1 cellular context compared by ENCODE assay signal in the genomic region with DNA sequence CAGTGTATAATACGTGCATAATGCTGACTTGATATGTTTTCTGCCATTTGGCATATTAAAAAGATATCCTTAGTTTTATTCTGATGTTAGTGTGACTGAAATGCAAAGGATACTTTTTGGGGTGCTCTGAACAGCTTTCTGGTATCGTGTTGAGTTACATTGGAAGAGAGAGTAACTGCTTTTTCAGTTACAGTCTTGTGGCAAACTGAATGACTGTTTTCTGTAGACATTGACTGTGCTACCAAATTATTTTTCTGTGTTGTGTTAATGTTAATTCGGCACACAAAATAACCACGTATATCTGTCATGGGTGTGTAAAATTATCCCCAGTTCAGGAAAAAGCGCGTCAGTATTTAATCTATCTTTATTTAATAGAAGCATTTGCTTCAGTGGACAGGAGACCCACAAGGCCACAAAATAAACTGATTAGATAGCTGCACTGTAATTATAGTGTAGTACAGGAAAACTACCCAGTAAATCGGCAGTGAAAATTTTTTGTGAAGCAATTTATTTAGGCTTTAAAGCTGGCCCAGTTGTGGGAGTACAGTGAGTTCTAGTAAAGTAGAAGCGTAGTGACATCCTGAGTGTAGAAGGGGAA.
TF ChIP-seq lines count a peak whose summit lies in the region.

No MANE protein-coding gene starts in this region.

TF ChIP-seq in HEK293, 187 proteins besides CTCF, POLR2A, EP300 and RAD21 (continued from another document):
- TF ChIP-seq, protein P1, sequence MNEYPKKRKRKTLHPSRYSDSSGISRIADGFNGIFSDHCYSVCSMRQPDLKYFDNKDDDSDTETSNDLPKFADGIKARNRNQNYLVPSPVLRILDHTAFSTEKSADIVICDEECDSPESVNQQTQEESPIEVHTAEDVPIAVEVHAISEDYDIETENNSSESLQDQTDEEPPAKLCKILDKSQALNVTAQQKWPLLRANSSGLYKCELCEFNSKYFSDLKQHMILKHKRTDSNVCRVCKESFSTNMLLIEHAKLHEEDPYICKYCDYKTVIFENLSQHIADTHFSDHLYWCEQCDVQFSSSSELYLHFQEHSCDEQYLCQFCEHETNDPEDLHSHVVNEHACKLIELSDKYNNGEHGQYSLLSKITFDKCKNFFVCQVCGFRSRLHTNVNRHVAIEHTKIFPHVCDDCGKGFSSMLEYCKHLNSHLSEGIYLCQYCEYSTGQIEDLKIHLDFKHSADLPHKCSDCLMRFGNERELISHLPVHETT (tag by site-specific recombination; IDR thresholded peaks at IDR 0.05) = no peak
- TF ChIP-seq SP7 (tag by site-specific recombination; IDR thresholded peaks at IDR 0.05) = peak; percentile 89
- TF ChIP-seq ZNF221 (tag by site-specific recombination; IDR thresholded peaks at IDR 0.05; ENCODE audit: borderline replicate concordance) = no peak
- no peak for TF ChIP-seq ZNF23 (tag by site-specific recombination; IDR thresholded peaks at IDR 0.05; ENCODE audit: borderline replicate concordance)
- no peak for TF ChIP-seq GLIS1 (tag by site-specific recombination; IDR thresholded peaks at IDR 0.05)
- TF ChIP-seq, protein P2, sequence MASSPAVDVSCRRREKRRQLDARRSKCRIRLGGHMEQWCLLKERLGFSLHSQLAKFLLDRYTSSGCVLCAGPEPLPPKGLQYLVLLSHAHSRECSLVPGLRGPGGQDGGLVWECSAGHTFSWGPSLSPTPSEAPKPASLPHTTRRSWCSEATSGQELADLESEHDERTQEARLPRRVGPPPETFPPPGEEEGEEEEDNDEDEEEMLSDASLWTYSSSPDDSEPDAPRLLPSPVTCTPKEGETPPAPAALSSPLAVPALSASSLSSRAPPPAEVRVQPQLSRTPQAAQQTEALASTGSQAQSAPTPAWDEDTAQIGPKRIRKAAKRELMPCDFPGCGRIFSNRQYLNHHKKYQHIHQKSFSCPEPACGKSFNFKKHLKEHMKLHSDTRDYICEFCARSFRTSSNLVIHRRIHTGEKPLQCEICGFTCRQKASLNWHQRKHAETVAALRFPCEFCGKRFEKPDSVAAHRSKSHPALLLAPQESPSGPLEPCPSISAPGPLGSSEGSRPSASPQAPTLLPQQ (tag by site-specific recombination; IDR thresholded peaks at IDR 0.05) = no peak
- TF ChIP-seq ZNF2 (tag by site-specific recombination; IDR thresholded peaks at IDR 0.05) = peak; percentile 93
- TF ChIP-seq WT1 (tag by site-specific recombination; IDR thresholded peaks at IDR 0.05) = no peak
- TF ChIP-seq OSR2 (tag by site-specific recombination; IDR thresholded peaks at IDR 0.05) = no peak
- no peak for TF ChIP-seq ZNF426 (tag by site-specific recombination; IDR thresholded peaks at IDR 0.05)
- TF ChIP-seq HOXD13 (CRISPR knock-in tag; IDR thresholded peaks at IDR 0.05; ENCODE audit: borderline replicate concordance) = no peak
- TF ChIP-seq ZNF621 (tag by site-specific recombination; IDR thresholded peaks at IDR 0.05) = no peak
- no peak for TF ChIP-seq IKZF3 (tag by site-specific recombination; IDR thresholded peaks at IDR 0.05)
- no peak for TF ChIP-seq ZNF596 (tag by site-specific recombination; IDR thresholded peaks at IDR 0.05)
- TF ChIP-seq PRDM1 (tag by site-specific recombination; IDR thresholded peaks at IDR 0.05) = 0 out of 2 replicates have a peak, but pooled peaks have one; percentile 17
- TF ChIP-seq, protein P3, sequence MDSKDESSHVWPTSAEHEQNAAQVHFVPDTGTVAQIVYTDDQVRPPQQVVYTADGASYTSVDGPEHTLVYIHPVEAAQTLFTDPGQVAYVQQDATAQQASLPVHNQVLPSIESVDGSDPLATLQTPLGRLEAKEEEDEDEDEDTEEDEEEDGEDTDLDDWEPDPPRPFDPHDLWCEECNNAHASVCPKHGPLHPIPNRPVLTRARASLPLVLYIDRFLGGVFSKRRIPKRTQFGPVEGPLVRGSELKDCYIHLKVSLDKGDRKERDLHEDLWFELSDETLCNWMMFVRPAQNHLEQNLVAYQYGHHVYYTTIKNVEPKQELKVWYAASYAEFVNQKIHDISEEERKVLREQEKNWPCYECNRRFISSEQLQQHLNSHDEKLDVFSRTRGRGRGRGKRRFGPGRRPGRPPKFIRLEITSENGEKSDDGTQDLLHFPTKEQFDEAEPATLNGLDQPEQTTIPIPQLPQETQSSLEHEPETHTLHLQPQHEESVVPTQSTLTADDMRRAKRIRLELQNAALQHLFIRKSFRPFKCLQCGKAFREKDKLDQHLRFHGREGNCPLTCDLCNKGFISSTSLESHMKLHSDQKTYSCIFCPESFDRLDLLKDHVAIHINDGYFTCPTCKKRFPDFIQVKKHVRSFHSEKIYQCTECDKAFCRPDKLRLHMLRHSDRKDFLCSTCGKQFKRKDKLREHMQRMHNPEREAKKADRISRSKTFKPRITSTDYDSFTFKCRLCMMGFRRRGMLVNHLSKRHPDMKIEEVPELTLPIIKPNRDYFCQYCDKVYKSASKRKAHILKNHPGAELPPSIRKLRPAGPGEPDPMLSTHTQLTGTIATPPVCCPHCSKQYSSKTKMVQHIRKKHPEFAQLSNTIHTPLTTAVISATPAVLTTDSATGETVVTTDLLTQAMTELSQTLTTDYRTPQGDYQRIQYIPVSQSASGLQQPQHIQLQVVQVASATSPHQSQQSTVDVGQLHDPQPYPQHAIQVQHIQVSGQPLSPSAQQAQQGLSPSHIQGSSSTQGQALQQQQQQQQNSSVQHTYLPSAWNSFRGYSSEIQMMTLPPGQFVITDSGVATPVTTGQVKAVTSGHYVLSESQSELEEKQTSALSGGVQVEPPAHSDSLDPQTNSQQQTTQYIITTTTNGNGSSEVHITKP (tag by site-specific recombination; IDR thresholded peaks at IDR 0.05) = no peak
- no peak for TF ChIP-seq ZNF747 (tag by site-specific recombination; IDR thresholded peaks at IDR 0.05)
- no peak for TF ChIP-seq ZNF48 (tag by site-specific recombination; IDR thresholded peaks at IDR 0.05)
- TF ChIP-seq, protein P4, sequence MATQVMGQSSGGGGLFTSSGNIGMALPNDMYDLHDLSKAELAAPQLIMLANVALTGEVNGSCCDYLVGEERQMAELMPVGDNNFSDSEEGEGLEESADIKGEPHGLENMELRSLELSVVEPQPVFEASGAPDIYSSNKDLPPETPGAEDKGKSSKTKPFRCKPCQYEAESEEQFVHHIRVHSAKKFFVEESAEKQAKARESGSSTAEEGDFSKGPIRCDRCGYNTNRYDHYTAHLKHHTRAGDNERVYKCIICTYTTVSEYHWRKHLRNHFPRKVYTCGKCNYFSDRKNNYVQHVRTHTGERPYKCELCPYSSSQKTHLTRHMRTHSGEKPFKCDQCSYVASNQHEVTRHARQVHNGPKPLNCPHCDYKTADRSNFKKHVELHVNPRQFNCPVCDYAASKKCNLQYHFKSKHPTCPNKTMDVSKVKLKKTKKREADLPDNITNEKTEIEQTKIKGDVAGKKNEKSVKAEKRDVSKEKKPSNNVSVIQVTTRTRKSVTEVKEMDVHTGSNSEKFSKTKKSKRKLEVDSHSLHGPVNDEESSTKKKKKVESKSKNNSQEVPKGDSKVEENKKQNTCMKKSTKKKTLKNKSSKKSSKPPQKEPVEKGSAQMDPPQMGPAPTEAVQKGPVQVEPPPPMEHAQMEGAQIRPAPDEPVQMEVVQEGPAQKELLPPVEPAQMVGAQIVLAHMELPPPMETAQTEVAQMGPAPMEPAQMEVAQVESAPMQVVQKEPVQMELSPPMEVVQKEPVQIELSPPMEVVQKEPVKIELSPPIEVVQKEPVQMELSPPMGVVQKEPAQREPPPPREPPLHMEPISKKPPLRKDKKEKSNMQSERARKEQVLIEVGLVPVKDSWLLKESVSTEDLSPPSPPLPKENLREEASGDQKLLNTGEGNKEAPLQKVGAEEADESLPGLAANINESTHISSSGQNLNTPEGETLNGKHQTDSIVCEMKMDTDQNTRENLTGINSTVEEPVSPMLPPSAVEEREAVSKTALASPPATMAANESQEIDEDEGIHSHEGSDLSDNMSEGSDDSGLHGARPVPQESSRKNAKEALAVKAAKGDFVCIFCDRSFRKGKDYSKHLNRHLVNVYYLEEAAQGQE (tag by site-specific recombination; IDR thresholded peaks at IDR 0.05) = no peak
- TF ChIP-seq ZNF354C (tag by site-specific recombination; IDR thresholded peaks at IDR 0.05; ENCODE audit: borderline replicate concordance, low read depth) = no peak
- peak; percentile 19; the same call in 1 of the 2 replicates for TF ChIP-seq ZBTB8A (tag by site-specific recombination; IDR thresholded peaks at IDR 0.05)
- no peak for TF ChIP-seq SETDB1 (IDR thresholded peaks at IDR 0.05; ENCODE audit: insufficient read length, low read length)
- TF ChIP-seq ZNF600 (tag by site-specific recombination; IDR thresholded peaks at IDR 0.05) = no peak
- no peak for TF ChIP-seq ZNF624 (tag by site-specific recombination; IDR thresholded peaks at IDR 0.05)
- TF ChIP-seq TCF7L2 (IDR thresholded peaks at IDR 0.05; ENCODE audit: borderline replicate concordance, low read depth, low read length) = no peak
- no peak; the same call in 1 of the 2 replicates for TF ChIP-seq ZNF629 (tag by site-specific recombination; IDR thresholded peaks at IDR 0.05)
- no peak for TF ChIP-seq ZBTB21 (tag by site-specific recombination; IDR thresholded peaks at IDR 0.05)
- no peak for TF ChIP-seq ZNF184 (tag by site-specific recombination; IDR thresholded peaks at IDR 0.05)
- TF ChIP-seq ZNF677 (tag by site-specific recombination; IDR thresholded peaks at IDR 0.05) = no peak
- TF ChIP-seq ZNF324 (tag by site-specific recombination; IDR thresholded peaks at IDR 0.05) = no peak
- TF ChIP-seq ZNF24 (tag by site-specific recombination; IDR thresholded peaks at IDR 0.05) = no peak
- TF ChIP-seq, protein P5, sequence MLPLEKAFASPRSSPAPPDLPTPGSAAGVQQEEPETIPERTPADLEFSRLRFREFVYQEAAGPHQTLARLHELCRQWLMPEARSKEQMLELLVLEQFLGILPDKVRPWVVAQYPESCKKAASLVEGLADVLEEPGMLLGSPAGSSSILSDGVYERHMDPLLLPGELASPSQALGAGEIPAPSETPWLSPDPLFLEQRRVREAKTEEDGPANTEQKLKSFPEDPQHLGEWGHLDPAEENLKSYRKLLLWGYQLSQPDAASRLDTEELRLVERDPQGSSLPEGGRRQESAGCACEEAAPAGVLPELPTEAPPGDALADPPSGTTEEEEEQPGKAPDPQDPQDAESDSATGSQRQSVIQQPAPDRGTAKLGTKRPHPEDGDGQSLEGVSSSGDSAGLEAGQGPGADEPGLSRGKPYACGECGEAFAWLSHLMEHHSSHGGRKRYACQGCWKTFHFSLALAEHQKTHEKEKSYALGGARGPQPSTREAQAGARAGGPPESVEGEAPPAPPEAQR (tag by site-specific recombination; IDR thresholded peaks at IDR 0.05) = no peak
